Comparison of ENCODE assay signal across 25 cellular contexts in the genomic region with DNA sequence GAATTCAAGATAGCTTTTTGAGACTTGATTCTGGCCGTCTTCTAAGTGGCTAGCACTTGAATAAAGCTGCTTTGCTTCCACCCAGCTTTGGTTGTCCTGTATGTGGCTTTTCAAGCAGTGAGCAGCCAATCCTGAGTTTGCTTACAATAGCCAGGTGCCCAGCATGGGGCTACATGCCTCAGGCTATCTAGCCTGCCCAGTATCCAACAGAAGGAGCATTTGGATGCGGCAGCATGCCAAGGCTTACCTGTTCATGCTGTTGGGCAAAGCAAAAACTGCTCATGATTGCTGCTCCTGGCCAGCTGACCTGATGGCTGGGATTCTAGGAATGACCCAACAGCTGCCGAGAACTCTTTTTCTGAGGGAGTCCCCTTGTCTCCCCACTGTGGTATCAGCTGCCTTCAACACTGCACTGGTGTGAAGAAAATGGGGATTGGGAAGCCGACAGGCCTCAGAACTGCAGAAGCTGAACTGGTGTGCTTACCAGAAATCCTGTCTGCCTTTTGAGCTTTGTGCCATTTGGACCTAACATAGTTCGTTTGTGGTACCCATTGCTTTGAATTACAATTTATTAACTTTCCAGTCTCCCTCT.
"Had no signal": no experiment of that assay in that cellular context is flagged by ENCODE, and none has a peak within 500 bp of the region (broad histone marks: within the 10 kb centered on the region; RNA-seq: fewer than 3 reads in every experiment).

No MANE protein-coding gene starts in this region.

- ATAC-seq: activated T-helper 17 cell treated with anti-CD3 and anti-CD28 coated beads, Interleukin-2, amount 50 U/mL, for 72 hours; effector memory CD8-positive, alpha-beta T cell; gastrocnemius medialis; left lung; natural killer cell treated with Interleukin-12 subunit alpha and Interleukin-12 subunit beta and Interleukin-15 and Interleukin-18, amount 100 ng/mL, for 72 hours had no signal

- FAIRE-seq: keratinocyte had no signal

- H3K4me1 ChIP-seq: gastrocnemius medialis, heart right ventricle, right atrium auricular region, suprapubic skin, upper lobe of left lung had no signal

- H3K27ac ChIP-seq: brain microvascular endothelial cell, epithelial cell of prostate, gastrocnemius medialis, heart right ventricle, left lung, right atrium auricular region, skin epidermis, suprapubic skin, upper lobe of left lung had no signal

- H3K4me1 Mint-ChIP-seq: activated T-helper 17 cell treated with anti-CD3 and anti-CD28 coated beads, Interleukin-2, amount 50 U/mL, for 72 hours; memory B cell had no signal

- H3K36me3 Mint-ChIP-seq: memory B cell had no signal

- H3K27me3 ChIP-seq: brain microvascular endothelial cell, gastrocnemius medialis, heart right ventricle, left lung, right atrium auricular region, suprapubic skin, upper lobe of left lung had no signal

- H3K4me3 Mint-ChIP-seq: activated T-helper 17 cell treated with anti-CD3 and anti-CD28 coated beads, Interleukin-2, amount 50 U/mL, for 72 hours; effector memory CD8-positive, alpha-beta T cell; memory B cell; natural killer cell treated with Interleukin-12 subunit alpha and Interleukin-12 subunit beta and Interleukin-15 and Interleukin-18, amount 100 ng/mL, for 72 hours; stimulated activated naive CD8-positive, alpha-beta T cell treated with anti-CD3 and anti-CD28 coated beads, Interleukin-15, Interleukin-2, amounts not matched to agents 100 ng/mL and 50 ng/mL, for 24 hours had no signal

- H3K27ac Mint-ChIP-seq: activated T-helper 17 cell treated with anti-CD3 and anti-CD28 coated beads, Interleukin-2, amount 50 U/mL, for 72 hours; effector memory CD8-positive, alpha-beta T cell; memory B cell; natural killer cell treated with Interleukin-12 subunit alpha and Interleukin-12 subunit beta and Interleukin-15 and Interleukin-18, amount 100 ng/mL, for 72 hours; stimulated activated naive CD8-positive, alpha-beta T cell treated with anti-CD3 and anti-CD28 coated beads, Interleukin-15, Interleukin-2, amounts not matched to agents 100 ng/mL and 50 ng/mL, for 24 hours had no signal

- H3K27me3 Mint-ChIP-seq: activated T-helper 17 cell treated with anti-CD3 and anti-CD28 coated beads, Interleukin-2, amount 50 U/mL, for 72 hours; effector memory CD8-positive, alpha-beta T cell; memory B cell; natural killer cell treated with Interleukin-12 subunit alpha and Interleukin-12 subunit beta and Interleukin-15 and Interleukin-18, amount 100 ng/mL, for 72 hours; stimulated activated naive CD8-positive, alpha-beta T cell treated with anti-CD3 and anti-CD28 coated beads, Interleukin-15, Interleukin-2, amounts not matched to agents 100 ng/mL and 50 ng/mL, for 24 hours had no signal

- H3K9me3 ChIP-seq: gastrocnemius medialis, right atrium auricular region, suprapubic skin, upper lobe of left lung had no signal

- DNase-seq: activated CD4-positive, alpha-beta T cell treated with anti-CD3 and anti-CD28 coated beads, Interleukin-2, amount 50 U/mL, for 48 hours; activated CD4-positive, CD25-positive, alpha-beta regulatory T cell treated with anti-CD3 and anti-CD28 coated beads, Interleukin-2, amount 50 U/mL, for 72 hours; activated naive CD4-positive, alpha-beta T cell treated with Interleukin-2 at 50 U/mL for 16 hours; anterior cingulate cortex; brain microvascular endothelial cell; dermis blood vessel endothelial cell; effector memory CD8-positive, alpha-beta T cell; gastrocnemius medialis; heart right ventricle; left lung; occipital lobe; stimulated activated CD4-positive, alpha-beta T cell treated with anti-CD3 and anti-CD28 coated beads, Interleukin-4, amount 100 ng/mL, for 4 hours; stimulated activated CD8-positive, alpha-beta memory T cell treated with anti-CD3 and anti-CD28 coated beads, Interleukin-4, amount 100 ng/mL, for 48 hours; T-helper 1 cell; T1000; upper lobe of left lung had no signal

- H3K36me3 ChIP-seq: brain microvascular endothelial cell, gastrocnemius medialis, heart right ventricle, left lung, right atrium auricular region, suprapubic skin, upper lobe of left lung had no signal

- H3K4me3 ChIP-seq: gastrocnemius medialis, heart right ventricle, left lung, right atrium auricular region, skin epidermis, suprapubic skin, upper lobe of left lung had no signal
